8 cellular contexts compared by ENCODE assay signal in genomic region chr7:129169705-129170319, GRCh38. TPM values are rescaled to one million over a fixed set of nuclear protein-coding genes. Genes with fewer than 3 reads are reported as not detected.
DNase-seq lines count a peak whose midpoint lies in the region; ATAC-seq and TF ChIP-seq lines count a peak whose summit lies in the region.

No MANE protein-coding gene starts in this region.

- DNase-seq in CD14-positive monocyte (ENCODE audit: low spot score), result no peak
- DNase-seq in NT2/D1 (ENCODE audit: low read depth, low spot score), result no peak
- DNase-seq in epithelial cell of esophagus (ENCODE audit: low read depth), result no peak
- DNase-seq in psoas muscle, result no peak
- no peak for DNase-seq in LoVo (ENCODE audit: low spot score)

- H3K4me3 Mint-ChIP-seq in CD14-positive monocyte, result peak overlapping the region; percentile 85 to 93

- peak overlapping the region in 6 of 7 donors; percentile 59 to 79 (median 72) for H3K27ac Mint-ChIP-seq in CD14-positive monocyte

- H3K36me3 Mint-ChIP-seq in CD14-positive monocyte, result peaks cover 10 to 11% of the 10 kb centered on the region in 2 donors

- peak; percentile 56 for ATAC-seq in GM21526 (IDR thresholded peaks at IDR 0.05; ENCODE audit: low FRiP score, unreplicated experiment)
- ATAC-seq in psoas muscle, result peak in 1 of 4 donors; percentile 21
- ATAC-seq in HG03025 (IDR thresholded peaks at IDR 0.05; ENCODE audit: low FRiP score, unreplicated experiment), result no peak
- ATAC-seq in HG03280 (IDR thresholded peaks at IDR 0.05; ENCODE audit: unreplicated experiment), result no peak

- H3K4me1 Mint-ChIP-seq in CD14-positive monocyte, result peaks cover 24% of the 10 kb centered on the region

- intact Hi-C loops in CD14-positive monocyte (cut with micrococcal nuclease) (loop anchor here in 1 of 2 donors (5.0 kb wide), 1 partner anchor 37 kb away; no protein-coding TSS in a partner anchor), psoas muscle (cut with DNase I) (no loop called here)

- H3K9me3 Mint-ChIP-seq in CD14-positive monocyte, result peaks cover 0 to 5% (median 1%) of the 10 kb centered on the region in 7 donors

- no peaks in the 10 kb centered on the region for H3K4me1 ChIP-seq in NT2/D1 (ENCODE audit: insufficient read depth, insufficient read length)
- H3K4me1 ChIP-seq in psoas muscle, result no peaks in the 10 kb centered on the region

- H3K4me3 ChIP-seq in NT2/D1 (ENCODE audit: insufficient read length, low read depth) (peak overlapping the region; percentile 12), epithelial cell of esophagus (ENCODE audit: low read length) (peak overlapping the region; percentile 29), psoas muscle (peak overlapping the region; percentile 62)

- H3K27me3 ChIP-seq in NT2/D1 (ENCODE audit: insufficient read depth, insufficient read length) (no peaks in the 10 kb centered on the region), psoas muscle (ENCODE audit: insufficient read depth in 3 of 3, low read length in 2 of 3) (no peaks in the 10 kb centered on the region)

- H3K27ac ChIP-seq in psoas muscle, result no peak overlapping the region

- peaks cover 2 to 4% (median 4%) of the 10 kb centered on the region in 3 donors for H3K27me3 Mint-ChIP-seq in CD14-positive monocyte (ENCODE audit: low read depth in 3 of 3)

- peak overlapping the region; percentile 76 for H3K9ac ChIP-seq in NT2/D1 (ENCODE audit: insufficient read length, low read depth)

- H3K36me3 ChIP-seq in NT2/D1 (ENCODE audit: insufficient read depth, insufficient read length, low read length) (no peaks in the 10 kb centered on the region), psoas muscle (ENCODE audit: insufficient read depth in 1 of 2, low read depth in 1 of 2) (peaks cover 0 to 6% of the 10 kb centered on the region in 2 donors)

- TF ChIP-seq CTCF in CD14-positive monocyte (IDR thresholded peaks at IDR 0.05), result no peak
- TF ChIP-seq CTCF in epithelial cell of esophagus (IDR thresholded peaks at IDR 0.05; ENCODE audit: insufficient read depth, low read depth, low read length, missing control alignments), result no peak
- TF ChIP-seq CTCF in psoas muscle (IDR thresholded peaks at IDR 0.05), result no peak

- H3K9me3 ChIP-seq in NT2/D1 (ENCODE audit: insufficient read depth, low read length) (peaks cover 6% of the 10 kb centered on the region; the same call in 1 of the 2 replicates), psoas muscle (no peaks in the 10 kb centered on the region)

- WGBS in psoas muscle, 3 donors, result 68 to 73% (median 71%) methylated on average over 16 of the region's 16 CpGs

RNA-seq across cellular contexts. Expression of gene SMO, which starts 18.6 kb away (rescaled TPM):
- polyA plus RNA-seq in CD14-positive monocyte (not detected), psoas muscle (1 to 10 TPM in 1 of 3 donors, under 1 TPM in 2; 0.52 to 1.1 (median 0.93) TPM)
- 1 to 10 TPM; 1.4 to 6.0 (median 2.6) TPM for total RNA-seq in psoas muscle

RNA-seq across cellular contexts. Expression of gene TSPAN33, which starts 25.3 kb away (rescaled TPM):
- 1 to 10 TPM; 2.9 to 4.4 TPM for polyA plus RNA-seq in CD14-positive monocyte
- 10 to 100 TPM in 2 of 4 donors, 1 to 10 TPM in 2; 9.1 to 15.4 (median 12.1) TPM for total RNA-seq in psoas muscle
- polyA plus RNA-seq in psoas muscle, result 1 to 10 TPM; 2.2 to 6.6 (median 4.7) TPM

RNA-seq across cellular contexts. Expression of gene AHCYL2, which starts 55.0 kb away (rescaled TPM):
- polyA plus RNA-seq in CD14-positive monocyte (10 to 100 TPM; 10.7 to 12.1 TPM), psoas muscle (10 to 100 TPM in 1 of 3 donors, 1 to 10 TPM in 2; 4.4 to 22.9 (median 8.6) TPM)
- 10 to 100 TPM; 24.8 to 39.2 (median 31.4) TPM for total RNA-seq in psoas muscle

Comparison
In these comparisons a context has a peak if more than half of its experiments do, and no peak if none do; other contexts are left out.
1. H3K4me3 ChIP-seq: peak in every context shown above with its lines; median percentile 62 in psoas muscle; 29 in epithelial cell of esophagus; 12 in NT2/D1.